15 cellular contexts compared by ENCODE assay signal in genomic region chr15:92062505-92062904, GRCh38.
"Had no signal": no experiment of that assay in that cellular context is flagged by ENCODE, and none has a peak within 500 bp of the region (broad histone marks: within the 10 kb centered on the region; RNA-seq: fewer than 3 reads in every experiment).

No MANE protein-coding gene starts in this region.

- H3K27me3 ChIP-seq: left lung, ovary, transverse colon had no signal

- H3K9me3 ChIP-seq: left lung, ovary, transverse colon had no signal

- H3K27ac ChIP-seq: left lung, ovary, transverse colon had no signal

- H3K4me3 Mint-ChIP-seq: activated CD4-positive, alpha-beta T cell treated with anti-CD3 and anti-CD28 coated beads, Interleukin-2, amount 10 ng/mL, durations not matched to agents 24 days and 14 days; activated CD8-positive, alpha-beta T cell treated with anti-CD3 and anti-CD28 coated beads for 36 hours; effector memory CD8-positive, alpha-beta T cell; memory B cell; naive B cell; T-helper 1 cell treated with Interleukin-12 subunit alpha and Interleukin-12 subunit beta and Interleukin-4 antibody, amounts not matched to agents 30 μg/mL and 1 μg/mL, for 36 hours had no signal

- H3K9me3 Mint-ChIP-seq: activated CD4-positive, alpha-beta T cell treated with anti-CD3 and anti-CD28 coated beads, Interleukin-2, amount 10 ng/mL, durations not matched to agents 24 days and 14 days; activated CD8-positive, alpha-beta T cell treated with anti-CD3 and anti-CD28 coated beads for 36 hours; effector memory CD8-positive, alpha-beta T cell; naive B cell; T-helper 1 cell treated with Interleukin-12 subunit alpha and Interleukin-12 subunit beta and Interleukin-4 antibody, amounts not matched to agents 30 μg/mL and 1 μg/mL, for 36 hours had no signal

- ATAC-seq: activated CD8-positive, alpha-beta T cell treated with anti-CD3 and anti-CD28 coated beads for 36 hours; effector memory CD8-positive, alpha-beta T cell; left lung had no signal

- H3K4me1 ChIP-seq: left lung, transverse colon had no signal

- H3K27me3 Mint-ChIP-seq: activated CD8-positive, alpha-beta T cell treated with anti-CD3 and anti-CD28 coated beads for 36 hours; effector memory CD8-positive, alpha-beta T cell; memory B cell; naive B cell had no signal

- H3K36me3 ChIP-seq: left lung, ovary, transverse colon had no signal

- H3K4me1 Mint-ChIP-seq: activated CD4-positive, alpha-beta T cell treated with anti-CD3 and anti-CD28 coated beads, Interleukin-2, amount 10 ng/mL, durations not matched to agents 24 days and 14 days; memory B cell; naive B cell had no signal

- H3K36me3 Mint-ChIP-seq: memory B cell, naive B cell had no signal

- H3K27ac Mint-ChIP-seq: activated CD4-positive, alpha-beta T cell treated with anti-CD3 and anti-CD28 coated beads, Interleukin-2, amount 10 ng/mL, durations not matched to agents 24 days and 14 days; activated CD8-positive, alpha-beta T cell treated with anti-CD3 and anti-CD28 coated beads for 36 hours; effector memory CD8-positive, alpha-beta T cell; memory B cell; naive B cell; T-helper 1 cell treated with Interleukin-12 subunit alpha and Interleukin-12 subunit beta and Interleukin-4 antibody, amounts not matched to agents 30 μg/mL and 1 μg/mL, for 36 hours had no signal

- H3K4me3 ChIP-seq: left lung, ovary, transverse colon had no signal

- DNase-seq: activated CD4-positive, alpha-beta T cell treated with anti-CD3 and anti-CD28 coated beads, Interleukin-2, amount 10 ng/mL, durations not matched to agents 24 days and 14 days; activated CD8-positive, alpha-beta memory T cell treated with anti-CD3 and anti-CD28 coated beads, Interleukin-2, amount 50 U/mL, for 4 hours; activated CD8-positive, alpha-beta T cell treated with anti-CD3 and anti-CD28 coated beads for 36 hours; activated effector memory CD4-positive, alpha-beta T cell treated with anti-CD3 and anti-CD28 coated beads, Interleukin-2, amount 50 U/mL, for 16 hours; activated naive CD4-positive, alpha-beta T cell treated with anti-CD3 and anti-CD28 coated beads, Interleukin-2, amount 50 U/mL, for 16 hours; activated T-cell treated with anti-CD3 and anti-CD28 coated beads, Interleukin-2, amount 50 U/mL, for 48 hours; effector memory CD8-positive, alpha-beta T cell; hypothalamus; left lung; naive B cell; ovary; stimulated activated naive CD4-positive, alpha-beta T cell treated with Interleukin-2 at 50 U/mL for 16 hours; transverse colon had no signal
